In the genomic region with DNA sequence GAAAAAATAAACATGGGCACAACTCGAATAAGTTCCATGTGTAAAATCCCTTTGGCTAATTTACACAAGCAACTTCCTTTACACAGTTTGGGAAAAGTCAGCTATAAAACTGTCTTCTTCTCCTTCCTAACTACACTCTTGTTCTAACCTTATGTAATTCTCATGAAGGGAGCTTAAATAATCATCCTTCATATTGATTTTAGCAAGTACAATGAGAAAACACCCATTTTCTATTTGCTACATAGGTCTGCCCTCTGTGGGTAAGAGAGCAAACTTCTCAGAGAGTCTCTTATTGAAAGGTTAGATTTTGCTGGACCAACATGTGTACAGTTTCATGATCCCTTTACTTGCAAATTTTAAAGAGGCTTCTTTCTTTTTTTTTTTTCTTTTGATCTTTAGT, we compare ENCODE assay signal across 14 cellular contexts.
A peak's percentile ranks its signal among the peaks of the same experiment; 100 is the strongest.
DNase-seq lines count a peak whose midpoint lies in the region; ATAC-seq, FAIRE-seq and TF ChIP-seq lines count a peak whose summit lies in the region.
"Had no signal": no experiment of that assay in that cellular context is flagged by ENCODE, and none has a peak within 500 bp of the region (broad histone marks: within the 10 kb centered on the region; RNA-seq: fewer than 3 reads in every experiment).

No MANE protein-coding gene starts in this region.

- H3K36me3 Mint-ChIP-seq in nephron progenitor cell (ENCODE audit: low read depth), result no peaks in the 10 kb centered on the region
- H3K36me3 Mint-ChIP-seq: activated naive CD4-positive, alpha-beta T cell treated with anti-CD3 and anti-CD28 coated beads, Interleukin-2, amount 50 U/mL, for 24 hours; stimulated activated effector memory CD8-positive, alpha-beta T cell treated with anti-CD3 and anti-CD28 coated beads, Interleukin-12 subunit alpha, Interleukin-12 subunit beta, amount 100 ng/mL, for 72 hours had no signal

- no peaks in the 10 kb centered on the region for H3K79me2 ChIP-seq in Loucy (ENCODE audit: insufficient read depth, low read length)

- no peak for ATAC-seq in pancreas
- ATAC-seq: stimulated activated effector memory CD8-positive, alpha-beta T cell treated with anti-CD3 and anti-CD28 coated beads, Interleukin-12 subunit alpha, Interleukin-12 subunit beta, amount 100 ng/mL, for 72 hours had no signal

- FAIRE-seq in pancreas (lab: Jason Lieb, UNC), result no peak
- FAIRE-seq: HTR-8/SVneo had no signal

- H3K4me1 Mint-ChIP-seq in nephron progenitor cell, result no peaks in the 10 kb centered on the region
- H3K4me1 Mint-ChIP-seq: activated naive CD4-positive, alpha-beta T cell treated with anti-CD3 and anti-CD28 coated beads, Interleukin-2, amount 50 U/mL, for 24 hours; stimulated activated effector memory CD8-positive, alpha-beta T cell treated with anti-CD3 and anti-CD28 coated beads, Interleukin-12 subunit alpha, Interleukin-12 subunit beta, amount 100 ng/mL, for 72 hours had no signal

- TF ChIP-seq CTCF in Loucy (conservative IDR thresholded peaks at IDR 0.05; ENCODE audit: low read length) (0 out of 2 replicates have a peak, but pooled peaks have one; percentile 10), nephron progenitor cell (IDR thresholded peaks at IDR 0.05) (peak; percentile 26), right atrium auricular region (IDR thresholded peaks at IDR 0.05) (no peak), pancreas (IDR thresholded peaks at IDR 0.05) (no peak)

- H3K4me1 ChIP-seq in Loucy (ENCODE audit: insufficient read depth, low read length, poor library complexity, severe bottlenecking) (no peaks in the 10 kb centered on the region), right atrium auricular region (no peaks in the 10 kb centered on the region), pancreas (no peaks in the 10 kb centered on the region)

- H3K27ac Mint-ChIP-seq in nephron progenitor cell, result no peak overlapping the region
- H3K27ac Mint-ChIP-seq: activated naive CD4-positive, alpha-beta T cell treated with anti-CD3 and anti-CD28 coated beads, Interleukin-2, amount 50 U/mL, for 24 hours; stimulated activated effector memory CD8-positive, alpha-beta T cell treated with anti-CD3 and anti-CD28 coated beads, Interleukin-12 subunit alpha, Interleukin-12 subunit beta, amount 100 ng/mL, for 72 hours had no signal

- intact Hi-C loops in pancreas (cut with DNase I), result no loop called here

- H2AFZ ChIP-seq in Loucy (ENCODE audit: low read length), result no peak overlapping the region

- no peaks in the 10 kb centered on the region for H3K27me3 Mint-ChIP-seq in nephron progenitor cell (ENCODE audit: low read depth, poor library complexity)
- H3K27me3 Mint-ChIP-seq: activated naive CD4-positive, alpha-beta T cell treated with anti-CD3 and anti-CD28 coated beads, Interleukin-2, amount 50 U/mL, for 24 hours had no signal

- DNase-seq in DMS53 (lab: John Stamatoyannopoulos, UW) (peak; percentile 14), DMS53 treated with DMSO at 0.1 percent for 48 hours (lab: John Stamatoyannopoulos, UW; ENCODE audit: unreplicated experiment) (no peak), dermis blood vessel endothelial cell (peak; percentile 1), nephron progenitor cell (no peak), NCI-H345 (lab: John Stamatoyannopoulos, UW) (no peak), right atrium auricular region (ENCODE audit: low spot score) (no peak), pancreas (no peak)
- DNase-seq: 8988T, dorsolateral prefrontal cortex, NCI-H187 had no signal

- H3K9me2 ChIP-seq in Loucy (replicated peaks; ENCODE audit: low read depth, low read length), result no peaks in the 10 kb centered on the region

- H3K4me2 ChIP-seq in Loucy (ENCODE audit: low read depth, low read length, poor library complexity, severe bottlenecking), result no peak overlapping the region

- no peak overlapping the region for H3K4me3 Mint-ChIP-seq in nephron progenitor cell
- H3K4me3 Mint-ChIP-seq: activated naive CD4-positive, alpha-beta T cell treated with anti-CD3 and anti-CD28 coated beads, Interleukin-2, amount 50 U/mL, for 24 hours; stimulated activated effector memory CD8-positive, alpha-beta T cell treated with anti-CD3 and anti-CD28 coated beads, Interleukin-12 subunit alpha, Interleukin-12 subunit beta, amount 100 ng/mL, for 72 hours had no signal

- no peaks in the 10 kb centered on the region for H3F3A ChIP-seq in Loucy (ENCODE audit: low read depth)

- H3K9me3 ChIP-seq in Loucy (ENCODE audit: insufficient read depth, low read depth, low read length) (no peaks in the 10 kb centered on the region), right atrium auricular region (no peaks in the 10 kb centered on the region), pancreas (no peaks in the 10 kb centered on the region)

- 21 to 27% methylated on average over 1 of the region's 1 CpG for WGBS in pancreas, 2 donors

- no peak overlapping the region for H3K9ac ChIP-seq in Loucy (ENCODE audit: low read depth, low read length, poor library complexity, severe bottlenecking)

- peaks cover 13% of the 10 kb centered on the region for H3K9me3 Mint-ChIP-seq in nephron progenitor cell

- H4K20me1 ChIP-seq in Loucy (ENCODE audit: insufficient read depth, low read length, poor library complexity, severe bottlenecking), result no peaks in the 10 kb centered on the region

- H3K27me3 ChIP-seq in Loucy (ENCODE audit: insufficient read depth, low read length, poor library complexity, severe bottlenecking) (no peaks in the 10 kb centered on the region), right atrium auricular region (no peaks in the 10 kb centered on the region), pancreas (no peaks in the 10 kb centered on the region)

- H3K4me3 ChIP-seq in Loucy (ENCODE audit: low read length, poor library complexity, severe bottlenecking) (no peak overlapping the region), right atrium auricular region (no peak overlapping the region), pancreas (no peak overlapping the region)
- H3K4me3 ChIP-seq: dorsolateral prefrontal cortex had no signal

- H3K27ac ChIP-seq in right atrium auricular region, result no peak overlapping the region
- no peak overlapping the region for H3K27ac ChIP-seq in pancreas
- H3K27ac ChIP-seq: dorsolateral prefrontal cortex had no signal

- H3K36me3 ChIP-seq in Loucy (ENCODE audit: insufficient read depth, low read length) (no peaks in the 10 kb centered on the region), right atrium auricular region (no peaks in the 10 kb centered on the region), pancreas (no peaks in the 10 kb centered on the region)

Comparison
In these comparisons a context has a peak if more than half of its experiments do, and no peak if none do; other contexts are left out.
1. DNase-seq: peak in DMS53 (single experiment) and dermis blood vessel endothelial cell (single experiment); none in DMS53 treated with DMSO at 0.1 percent for 48 hours (single experiment), nephron progenitor cell (single experiment), NCI-H345 (single experiment), right atrium auricular region (single experiment) and pancreas (0 of 6).
2. CTCF ChIP-seq: peak in Loucy (single experiment) and nephron progenitor cell (single experiment); none in right atrium auricular region (0 of 2) and pancreas (0 of 4).